ENCODE assay signal across 9 cellular contexts in genomic region chr20:57352305-57352704, GRCh38. TPM values are rescaled to one million over a fixed set of nuclear protein-coding genes. Genes with fewer than 3 reads are reported as not detected.
DNase-seq lines count a peak whose midpoint lies in the region; ATAC-seq and TF ChIP-seq lines count a peak whose summit lies in the region.
"Had no signal": no experiment of that assay in that cellular context is flagged by ENCODE, and none has a peak within 500 bp of the region (broad histone marks: within the 10 kb centered on the region; RNA-seq: fewer than 3 reads in every experiment).

No MANE protein-coding gene starts in this region.

- peak overlapping the region; percentile 97 for H3K4me2 ChIP-seq in MM.1S (ENCODE audit: low read depth, low read length)

- peaks cover 23% of the 10 kb centered on the region for H3K4me1 ChIP-seq in CD4-positive, alpha-beta memory T cell (ENCODE audit: insufficient read depth, low read length)
- peaks cover 13% of the 10 kb centered on the region; the same call in 1 of the 2 replicates for H3K4me1 ChIP-seq in MM.1S (ENCODE audit: low read length)

- no peaks in the 10 kb centered on the region for H3K9me3 Mint-ChIP-seq in CD4-positive, alpha-beta memory T cell
- H3K9me3 Mint-ChIP-seq in dendritic cell treated with granulocyte-macrophage colony-stimulating factor and Interleukin-4, amounts not matched to agents 40 ng/mL and 50 ng/mL, for 4 days, result no peaks in the 10 kb centered on the region
- H3K9me3 Mint-ChIP-seq in nephron, result no peaks in the 10 kb centered on the region

- H3K27ac ChIP-seq in CD4-positive, alpha-beta memory T cell (ENCODE audit: low read depth, low read length), result no peak overlapping the region
- peak overlapping the region; percentile 72; the same call in 1 of the 2 replicates for H3K27ac ChIP-seq in MM.1S (ENCODE audit: low read length)

- peaks cover 17% of the 10 kb centered on the region for H3K36me3 ChIP-seq in CD4-positive, alpha-beta memory T cell (ENCODE audit: insufficient read depth, low read length)
- peaks cover 24% of the 10 kb centered on the region for H3K36me3 ChIP-seq in MM.1S (replicated peaks; ENCODE audit: insufficient read depth, low read length)

- H3K36me3 Mint-ChIP-seq in CD4-positive, alpha-beta memory T cell, result peaks cover 32 to 42% of the 10 kb centered on the region in 2 donors
- H3K36me3 Mint-ChIP-seq in dendritic cell treated with granulocyte-macrophage colony-stimulating factor and Interleukin-4, amounts not matched to agents 40 ng/mL and 50 ng/mL, for 4 days (ENCODE audit: low read depth), result peaks cover 6% of the 10 kb centered on the region
- peaks cover 29% of the 10 kb centered on the region for H3K36me3 Mint-ChIP-seq in nephron (ENCODE audit: low read depth)

- H3K27me3 ChIP-seq in CD4-positive, alpha-beta memory T cell (ENCODE audit: insufficient read depth, low read length), result no peaks in the 10 kb centered on the region
- H3K27me3 ChIP-seq in MM.1S (replicated peaks; ENCODE audit: insufficient read depth, low read length), result peaks cover 8% of the 10 kb centered on the region; the same call in 1 of the 2 replicates

- H3K9ac ChIP-seq in MM.1S (ENCODE audit: low read length), result peak overlapping the region; percentile 96

- peaks cover 41% of the 10 kb centered on the region; the same call in 1 of the 2 replicates for H3K79me2 ChIP-seq in MM.1S (ENCODE audit: low read length)

- no peak overlapping the region for H3K4me3 ChIP-seq in CD4-positive, alpha-beta memory T cell (ENCODE audit: low read length in 2 of 2)
- peak overlapping the region; percentile 99 for H3K4me3 ChIP-seq in MM.1S (ENCODE audit: low read length)

- peak overlapping the region; percentile 42 to 96 (median 91) for H3K4me3 Mint-ChIP-seq in CD4-positive, alpha-beta memory T cell
- H3K4me3 Mint-ChIP-seq in dendritic cell treated with granulocyte-macrophage colony-stimulating factor and Interleukin-4, amounts not matched to agents 40 ng/mL and 50 ng/mL, for 4 days, result no peak overlapping the region
- H3K4me3 Mint-ChIP-seq in nephron, result peak overlapping the region; percentile 90 to 95 (median 95)

- peak overlapping the region in 5 of 7 donors; percentile 19 to 91 (median 56) for H3K27ac Mint-ChIP-seq in CD4-positive, alpha-beta memory T cell
- peak overlapping the region; percentile 87 for H3K27ac Mint-ChIP-seq in dendritic cell treated with granulocyte-macrophage colony-stimulating factor and Interleukin-4, amounts not matched to agents 40 ng/mL and 50 ng/mL, for 4 days
- H3K27ac Mint-ChIP-seq in nephron, result no peak overlapping the region

- POLR2A ChIA-PET in CD4-positive, alpha-beta memory T cell (lab: Charles Lee; ENCODE audit: partially characterized antibody), result interaction anchor here (1.1 to 1.4 kb wide), 2 partner anchors 40 to 46 kb away, joined by 3 read pairs; no protein-coding TSS in a partner anchor

- no peak for DNase-seq in CD4-positive, alpha-beta memory T cell
- DNase-seq in MM.1S (no peak), sciatic nerve (ENCODE audit: low spot score) (no peak), NCI-H69 (lab: John Stamatoyannopoulos, UW) (no peak)
- DNase-seq: NCI-H1930 had no signal

- ATAC-seq in sciatic nerve (no peak), GM18502 (IDR thresholded peaks at IDR 0.05; ENCODE audit: poor library complexity, unreplicated experiment) (no peak), GM18498 (IDR thresholded peaks at IDR 0.05; ENCODE audit: unreplicated experiment) (no peak)

- H3F3A ChIP-seq in MM.1S (ENCODE audit: insufficient read depth, low read length), result peaks cover 6% of the 10 kb centered on the region; the same call in 1 of the 2 replicates

- CTCF ChIA-PET in CD4-positive, alpha-beta memory T cell (lab: Charles Lee; ENCODE audit: partially characterized antibody), result no interaction called here

- H3K27me3 Mint-ChIP-seq in CD4-positive, alpha-beta memory T cell, result peaks cover 0 to 3% of the 10 kb centered on the region in 2 donors
- H3K27me3 Mint-ChIP-seq in dendritic cell treated with granulocyte-macrophage colony-stimulating factor and Interleukin-4, amounts not matched to agents 40 ng/mL and 50 ng/mL, for 4 days, result peaks cover 19% of the 10 kb centered on the region
- no peaks in the 10 kb centered on the region for H3K27me3 Mint-ChIP-seq in nephron (ENCODE audit: low read depth)

- H3K9me3 ChIP-seq in CD4-positive, alpha-beta memory T cell (ENCODE audit: control insufficient read depth in 1 of 2, low read length in 2 of 2), result no peaks in the 10 kb centered on the region
- no peaks in the 10 kb centered on the region for H3K9me3 ChIP-seq in MM.1S (replicated peaks; ENCODE audit: insufficient read depth, low read length)

- no peak overlapping the region for H2AFZ ChIP-seq in MM.1S (ENCODE audit: low read length)

- H4K20me1 ChIP-seq in MM.1S (ENCODE audit: insufficient read depth, low read length), result 0 out of 2 replicates have a peak, but pooled peaks cover 4% of the 10 kb centered on the region

- intact Hi-C loops in CD4-positive, alpha-beta memory T cell (cut with micrococcal nuclease), result loop anchor here (5.0 kb wide), 1 partner anchor 885 kb away; the partner anchor contains the start of gene RTF2
- intact Hi-C loops in dendritic cell treated with granulocyte-macrophage colony-stimulating factor and Interleukin-4, amounts not matched to agents 40 ng/mL and 50 ng/mL, for 4 days (cut with micrococcal nuclease), result no loop called here
- intact Hi-C loops in sciatic nerve (cut with DNase I), result no loop called here

- no peaks in the 10 kb centered on the region for H3K9me2 ChIP-seq in MM.1S (replicated peaks; ENCODE audit: insufficient read depth, low read length)

- peaks cover 11 to 36% (median 23%) of the 10 kb centered on the region in 4 donors for H3K4me1 Mint-ChIP-seq in CD4-positive, alpha-beta memory T cell
- peaks cover 16% of the 10 kb centered on the region for H3K4me1 Mint-ChIP-seq in dendritic cell treated with granulocyte-macrophage colony-stimulating factor and Interleukin-4, amounts not matched to agents 40 ng/mL and 50 ng/mL, for 4 days (ENCODE audit: low read depth)
- peaks cover 14% of the 10 kb centered on the region for H3K4me1 Mint-ChIP-seq in nephron

- TF ChIP-seq CTCF in MM.1S (IDR thresholded peaks at IDR 0.05; ENCODE audit: low read length), result no peak
- no peak for TF ChIP-seq CTCF in nephron (IDR thresholded peaks at IDR 0.05; ENCODE audit: unreplicated experiment in 3 of 3)

RNA-seq across cellular contexts. Expression of gene RAE1, which starts 1.2 kb away (rescaled TPM):
- total RNA-seq in CD4-positive, alpha-beta memory T cell, result 10 to 100 TPM; 30.9 to 33.8 TPM
- 10 to 100 TPM; 31.7 to 43.9 TPM for polyA plus RNA-seq in CD4-positive, alpha-beta memory T cell
- 17.5 TPM for total RNA-seq in sciatic nerve

RNA-seq across cellular contexts. Expression of gene SPO11, which starts 22.7 kb away (rescaled TPM):
- total RNA-seq in CD4-positive, alpha-beta memory T cell, result not detected
- polyA plus RNA-seq in CD4-positive, alpha-beta memory T cell, result not detected
- not detected for total RNA-seq in sciatic nerve

RNA-seq across cellular contexts. Expression of gene RBM38, which starts 38.9 kb away (rescaled TPM):
- 10 to 100 TPM; 76.0 to 79.6 TPM for total RNA-seq in CD4-positive, alpha-beta memory T cell
- polyA plus RNA-seq in CD4-positive, alpha-beta memory T cell, result 10 to 100 TPM; 33.1 to 97.8 TPM
- total RNA-seq in sciatic nerve, result 28.1 TPM

Comparison
In these comparisons a context has a peak if more than half of its experiments do, and no peak if none do; other contexts are left out.
1. H3K27ac Mint-ChIP-seq: peak in CD4-positive, alpha-beta memory T cell (5 of 7) and dendritic cell treated with granulocyte-macrophage colony-stimulating factor and Interleukin-4, amounts not matched to agents 40 ng/mL and 50 ng/mL, for 4 days (single experiment); none in nephron (0 of 3).